In genomic region chr13:95296326-95296939, GRCh38 we compare ENCODE assay signal across 8 cellular contexts. TPM values are rescaled to one million over a fixed set of nuclear protein-coding genes. Genes with fewer than 3 reads are reported as not detected.
A peak's percentile ranks its signal among the peaks of the same experiment; 100 is the strongest.
DNase-seq lines count a peak whose midpoint lies in the region; ATAC-seq and TF ChIP-seq lines count a peak whose summit lies in the region.

No MANE protein-coding gene starts in this region.

- H3K36me3 Mint-ChIP-seq in HFFc6 (ENCODE audit: low read depth) = peaks cover 18% of the 10 kb centered on the region
- H3K36me3 Mint-ChIP-seq in activated CD4-positive, alpha-beta memory T cell treated with anti-CD3 and anti-CD28 coated beads, Interleukin-2, amount 10 ng/mL, durations not matched to agents 7 days and 5 days (ENCODE audit: low read depth) = no peaks in the 10 kb centered on the region
- H3K36me3 Mint-ChIP-seq in activated T-helper 1 cell treated with anti-CD3 and anti-CD28 coated beads, Interleukin-12 subunit alpha, Interleukin-12 subunit beta, Interleukin-2, Interleukin-4 antibody, amounts not matched to agents 30 ng/mL and 10 ng/mL and 1 ng/mL, durations not matched to agents 14 hours and 24 hours and 36 hours (ENCODE audit: low read depth) = peaks cover 5% of the 10 kb centered on the region

- H3K27ac ChIP-seq in tibial artery = no peak overlapping the region

- TF ChIP-seq CTCF in HFFc6 (IDR thresholded peaks at IDR 0.05) (peak; percentile 78), tibial artery (IDR thresholded peaks at IDR 0.05) (peak; percentile 27 to 31)

- DNase-seq in COLO668 (lab: John Stamatoyannopoulos, UW; ENCODE audit: unreplicated experiment) (peak; percentile 69), HFFc6 (no peak), left cardiac atrium (peak; percentile 37), tibial artery (no peak)
- peak; percentile 19 for DNase-seq in activated CD4-positive, alpha-beta memory T cell treated with anti-CD3 and anti-CD28 coated beads, Interleukin-2, amount 10 ng/mL, durations not matched to agents 7 days and 5 days
- no peak for DNase-seq in activated T-helper 1 cell treated with anti-CD3 and anti-CD28 coated beads, Interleukin-12 subunit alpha, Interleukin-12 subunit beta, Interleukin-2, Interleukin-4 antibody, amounts not matched to agents 30 ng/mL and 10 ng/mL and 1 ng/mL, durations not matched to agents 14 hours and 24 hours and 36 hours (ENCODE audit: low spot score)

- H3K4me1 ChIP-seq in tibial artery = peaks cover 0 to 11% (median 4%) of the 10 kb centered on the region in 4 donors

- POLR2A ChIA-PET in activated CD4-positive, alpha-beta memory T cell treated with anti-CD3 and anti-CD28 coated beads, Interleukin-2, amount 10 ng/mL, durations not matched to agents 7 days and 5 days (lab: Charles Lee) = interaction anchor here (1.2 kb wide), 1 partner anchor 182 kb away, joined by 3 read pairs; no protein-coding TSS in a partner anchor

- peaks cover 44% of the 10 kb centered on the region for H3K4me1 Mint-ChIP-seq in HFFc6 (ENCODE audit: low read depth)
- peaks cover 17% of the 10 kb centered on the region for H3K4me1 Mint-ChIP-seq in activated CD4-positive, alpha-beta memory T cell treated with anti-CD3 and anti-CD28 coated beads, Interleukin-2, amount 10 ng/mL, durations not matched to agents 7 days and 5 days
- H3K4me1 Mint-ChIP-seq in activated T-helper 1 cell treated with anti-CD3 and anti-CD28 coated beads, Interleukin-12 subunit alpha, Interleukin-12 subunit beta, Interleukin-2, Interleukin-4 antibody, amounts not matched to agents 30 ng/mL and 10 ng/mL and 1 ng/mL, durations not matched to agents 14 hours and 24 hours and 36 hours (ENCODE audit: low read depth) = peaks cover 22% of the 10 kb centered on the region

- ATAC-seq in left cardiac atrium = peak in 1 of 2 donors; percentile 26
- ATAC-seq in GM21367 (IDR thresholded peaks at IDR 0.05; ENCODE audit: unreplicated experiment) = no peak
- no peak for ATAC-seq in HG02870 (IDR thresholded peaks at IDR 0.05; ENCODE audit: unreplicated experiment)

- H3K27me3 ChIP-seq in tibial artery = no peaks in the 10 kb centered on the region

- H3K9me3 ChIP-seq in tibial artery = no peaks in the 10 kb centered on the region

- H3K9me3 Mint-ChIP-seq in HFFc6 = no peaks in the 10 kb centered on the region
- peaks cover 3% of the 10 kb centered on the region for H3K9me3 Mint-ChIP-seq in activated CD4-positive, alpha-beta memory T cell treated with anti-CD3 and anti-CD28 coated beads, Interleukin-2, amount 10 ng/mL, durations not matched to agents 7 days and 5 days
- no peaks in the 10 kb centered on the region for H3K9me3 Mint-ChIP-seq in activated T-helper 1 cell treated with anti-CD3 and anti-CD28 coated beads, Interleukin-12 subunit alpha, Interleukin-12 subunit beta, Interleukin-2, Interleukin-4 antibody, amounts not matched to agents 30 ng/mL and 10 ng/mL and 1 ng/mL, durations not matched to agents 14 hours and 24 hours and 36 hours

- H3K36me3 ChIP-seq in tibial artery = no peaks in the 10 kb centered on the region

- H3K27me3 Mint-ChIP-seq in HFFc6 (ENCODE audit: insufficient read depth) = peaks cover 2% of the 10 kb centered on the region
- H3K27me3 Mint-ChIP-seq in activated CD4-positive, alpha-beta memory T cell treated with anti-CD3 and anti-CD28 coated beads, Interleukin-2, amount 10 ng/mL, durations not matched to agents 7 days and 5 days = no peaks in the 10 kb centered on the region
- H3K27me3 Mint-ChIP-seq in activated T-helper 1 cell treated with anti-CD3 and anti-CD28 coated beads, Interleukin-12 subunit alpha, Interleukin-12 subunit beta, Interleukin-2, Interleukin-4 antibody, amounts not matched to agents 30 ng/mL and 10 ng/mL and 1 ng/mL, durations not matched to agents 14 hours and 24 hours and 36 hours (ENCODE audit: insufficient read depth) = no peaks in the 10 kb centered on the region

- intact Hi-C loops in left cardiac atrium (cut with DNase I) (loop anchor here in 1 of 2 donors (2.0 kb wide), 1 partner anchor 84 kb away; no protein-coding TSS in a partner anchor), tibial artery (cut with DNase I; ENCODE audit: low total_unique reads) (no loop called here)
- intact Hi-C loops in activated T-helper 1 cell treated with anti-CD3 and anti-CD28 coated beads, Interleukin-12 subunit alpha, Interleukin-12 subunit beta, Interleukin-2, Interleukin-4 antibody, amounts not matched to agents 30 ng/mL and 10 ng/mL and 1 ng/mL, durations not matched to agents 14 hours and 24 hours and 36 hours (cut with micrococcal nuclease) = loop anchor here (1.0 kb wide), 2 partner anchors 84 to 108 kb away; no protein-coding TSS in a partner anchor

- no peak overlapping the region for H3K4me3 Mint-ChIP-seq in HFFc6
- H3K4me3 Mint-ChIP-seq in activated CD4-positive, alpha-beta memory T cell treated with anti-CD3 and anti-CD28 coated beads, Interleukin-2, amount 10 ng/mL, durations not matched to agents 7 days and 5 days = no peak overlapping the region
- H3K4me3 Mint-ChIP-seq in activated T-helper 1 cell treated with anti-CD3 and anti-CD28 coated beads, Interleukin-12 subunit alpha, Interleukin-12 subunit beta, Interleukin-2, Interleukin-4 antibody, amounts not matched to agents 30 ng/mL and 10 ng/mL and 1 ng/mL, durations not matched to agents 14 hours and 24 hours and 36 hours = no peak overlapping the region

- peak overlapping the region; percentile 14; the same call in 1 of the 2 replicates for H3K27ac Mint-ChIP-seq in HFFc6
- no peak overlapping the region for H3K27ac Mint-ChIP-seq in activated CD4-positive, alpha-beta memory T cell treated with anti-CD3 and anti-CD28 coated beads, Interleukin-2, amount 10 ng/mL, durations not matched to agents 7 days and 5 days
- no peak overlapping the region for H3K27ac Mint-ChIP-seq in activated T-helper 1 cell treated with anti-CD3 and anti-CD28 coated beads, Interleukin-12 subunit alpha, Interleukin-12 subunit beta, Interleukin-2, Interleukin-4 antibody, amounts not matched to agents 30 ng/mL and 10 ng/mL and 1 ng/mL, durations not matched to agents 14 hours and 24 hours and 36 hours

- CTCF ChIA-PET in activated CD4-positive, alpha-beta memory T cell treated with anti-CD3 and anti-CD28 coated beads, Interleukin-2, amount 10 ng/mL, durations not matched to agents 7 days and 5 days (lab: Charles Lee) = interaction anchor here (0.6 to 2.5 kb wide), 11 partner anchors 8 to 537 kb away, joined by 3 to 23 read pairs (median 3); no protein-coding TSS in a partner anchor

- H3K4me3 ChIP-seq in tibial artery = no peak overlapping the region

RNA-seq across cellular contexts. Expression of gene ABCC4, which starts 4.8 kb away (rescaled TPM):
- 10 to 100 TPM; 24.7 to 28.4 (median 26.0) TPM for total RNA-seq in HFFc6 (2021; fragmentation: NEBNext Ultra II Directional; extraction: Animal tissue kit (Norgen Biotek cat#: 25700))
- 1 to 10 TPM; 3.8 to 4.5 TPM for total RNA-seq in activated CD4-positive, alpha-beta memory T cell treated with anti-CD3 and anti-CD28 coated beads, Interleukin-2, amount 10 ng/mL, durations not matched to agents 7 days and 5 days
- 1 to 10 TPM; 4.4 to 8.6 TPM for total RNA-seq in left cardiac atrium
- total RNA-seq in activated T-helper 1 cell treated with anti-CD3 and anti-CD28 coated beads, Interleukin-12 subunit alpha, Interleukin-12 subunit beta, Interleukin-2, Interleukin-4 antibody, amounts not matched to agents 30 ng/mL and 10 ng/mL and 1 ng/mL, durations not matched to agents 14 hours and 24 hours and 36 hours = 16.4 and 20.2 TPM in 2 replicates

Comparison
In these comparisons a context has a peak if more than half of its experiments do, and no peak if none do; other contexts are left out.
1. DNase-seq: peak in COLO668 (single experiment), activated CD4-positive, alpha-beta memory T cell treated with anti-CD3 and anti-CD28 coated beads, Interleukin-2, amount 10 ng/mL, durations not matched to agents 7 days and 5 days (single experiment) and left cardiac atrium (single experiment); none in HFFc6 (single experiment), tibial artery (0 of 2) and activated T-helper 1 cell treated with anti-CD3 and anti-CD28 coated beads, Interleukin-12 subunit alpha, Interleukin-12 subunit beta, Interleukin-2, Interleukin-4 antibody, amounts not matched to agents 30 ng/mL and 10 ng/mL and 1 ng/mL, durations not matched to agents 14 hours and 24 hours and 36 hours (single experiment).